8 cellular contexts compared by ENCODE assay signal in genomic region chr1:43932786-43933385, GRCh38. TPM values are rescaled to one million over a fixed set of nuclear protein-coding genes. Genes with fewer than 3 reads are reported as not detected.
DNase-seq lines count a peak whose midpoint lies in the region; ATAC-seq and TF ChIP-seq lines count a peak whose summit lies in the region.

No MANE protein-coding gene starts in this region.

- H3K27ac Mint-ChIP-seq in chondrocyte (ENCODE audit: unreplicated experiment), result peak overlapping the region; percentile 42
- no peak overlapping the region for H3K27ac Mint-ChIP-seq in naive thymus-derived CD4-positive, alpha-beta T cell
- H3K27ac Mint-ChIP-seq in natural killer cell treated with Interleukin-12 subunit alpha and Interleukin-12 subunit beta and Interleukin-15 and Interleukin-18, amount 100 ng/mL, for 72 hours, result no peak overlapping the region

- H3K36me3 ChIP-seq in BJ (ENCODE audit: control insufficient read depth, insufficient read depth, low read length) (peaks cover 2% of the 10 kb centered on the region), MG63 (peaks cover 8% of the 10 kb centered on the region; the same call in 1 of the 2 replicates)
- H3K36me3 ChIP-seq in naive thymus-derived CD4-positive, alpha-beta T cell (ENCODE audit: control insufficient read depth in 2 of 3, insufficient read depth in 3 of 3, low read length in 3 of 3), result no peaks in the 10 kb centered on the region

- CTCF ChIA-PET in BJ (lab: Yijun Ruan, JAX), result interaction anchor here (0.6 to 8.7 kb wide), 10 partner anchors 8 to 179 kb away, joined by 3 to 365 read pairs (median 26); no protein-coding TSS in a partner anchor
- CTCF ChIA-PET in naive thymus-derived CD4-positive, alpha-beta T cell (lab: Charles Lee), result interaction anchor here (0.7 to 3.8 kb wide), 3 partner anchors 14 to 238 kb away, joined by 5 to 50 read pairs (median 17); partner anchors contain the start of gene IPO13

- peaks cover 5% of the 10 kb centered on the region for H3K36me3 Mint-ChIP-seq in chondrocyte (ENCODE audit: low read depth)
- peaks cover 0 to 4% (median 0%) of the 10 kb centered on the region in 5 donors for H3K36me3 Mint-ChIP-seq in naive thymus-derived CD4-positive, alpha-beta T cell
- H3K36me3 Mint-ChIP-seq in natural killer cell treated with Interleukin-12 subunit alpha and Interleukin-12 subunit beta and Interleukin-15 and Interleukin-18, amount 100 ng/mL, for 72 hours, result no peaks in the 10 kb centered on the region

- peaks cover 0 to 9% of the 10 kb centered on the region in 2 donors for H3K4me1 ChIP-seq in naive thymus-derived CD4-positive, alpha-beta T cell (ENCODE audit: control insufficient read depth in 2 of 2, insufficient read depth in 2 of 2, low read length in 2 of 2)

- DNase-seq in BJ (ENCODE audit: low read depth) (no peak), MG63 (peak; percentile 27), chondrocyte (ENCODE audit: low spot score) (no peak), OCI-M2 (lab: John Stamatoyannopoulos, UW; ENCODE audit: unreplicated experiment) (no peak), RPMI8226 (no peak)
- no peak for DNase-seq in naive thymus-derived CD4-positive, alpha-beta T cell
- no peak for DNase-seq in natural killer cell treated with Interleukin-12 subunit alpha and Interleukin-12 subunit beta and Interleukin-15 and Interleukin-18, amount 100 ng/mL, for 72 hours (ENCODE audit: low spot score)

- H3K4me3 Mint-ChIP-seq in chondrocyte (ENCODE audit: unreplicated experiment), result peak overlapping the region; percentile 61
- peak overlapping the region in 8 of 10 donors; percentile 13 to 70 (median 30) for H3K4me3 Mint-ChIP-seq in naive thymus-derived CD4-positive, alpha-beta T cell
- H3K4me3 Mint-ChIP-seq in natural killer cell treated with Interleukin-12 subunit alpha and Interleukin-12 subunit beta and Interleukin-15 and Interleukin-18, amount 100 ng/mL, for 72 hours, result no peak overlapping the region

- H3K27ac ChIP-seq in naive thymus-derived CD4-positive, alpha-beta T cell (ENCODE audit: low read depth, low read length), result no peak overlapping the region

- H3K9me3 Mint-ChIP-seq in chondrocyte (ENCODE audit: low read depth), result peaks cover 3% of the 10 kb centered on the region
- H3K9me3 Mint-ChIP-seq in naive thymus-derived CD4-positive, alpha-beta T cell, result no peaks in the 10 kb centered on the region
- H3K9me3 Mint-ChIP-seq in natural killer cell treated with Interleukin-12 subunit alpha and Interleukin-12 subunit beta and Interleukin-15 and Interleukin-18, amount 100 ng/mL, for 72 hours, result no peaks in the 10 kb centered on the region

- intact Hi-C loops in naive thymus-derived CD4-positive, alpha-beta T cell (cut with micrococcal nuclease), result loop anchor here in 1 of 2 donors (10.0 kb wide), 1 partner anchor 708 kb away; no protein-coding TSS in a partner anchor

- POLR2A ChIA-PET in BJ (lab: Charles Lee), result no interaction called here
- POLR2A ChIA-PET in naive thymus-derived CD4-positive, alpha-beta T cell (lab: Charles Lee), result no interaction called here

- H3K27me3 Mint-ChIP-seq in chondrocyte (ENCODE audit: low read depth), result no peaks in the 10 kb centered on the region
- peaks cover 21 to 29% (median 26%) of the 10 kb centered on the region in 5 donors for H3K27me3 Mint-ChIP-seq in naive thymus-derived CD4-positive, alpha-beta T cell
- peaks cover 9 to 20% of the 10 kb centered on the region in 2 donors for H3K27me3 Mint-ChIP-seq in natural killer cell treated with Interleukin-12 subunit alpha and Interleukin-12 subunit beta and Interleukin-15 and Interleukin-18, amount 100 ng/mL, for 72 hours

- TF ChIP-seq CTCF in BJ (IDR thresholded peaks at IDR 0.05; ENCODE audit: insufficient read depth, low read depth, low read length) (no peak), chondrocyte (IDR thresholded peaks at IDR 0.05) (no peak)

- H3K27me3 ChIP-seq in BJ (ENCODE audit: control insufficient read depth, insufficient read depth, low read length) (no peaks in the 10 kb centered on the region), MG63 (no peaks in the 10 kb centered on the region)
- H3K27me3 ChIP-seq in naive thymus-derived CD4-positive, alpha-beta T cell (ENCODE audit: control insufficient read depth in 2 of 2, insufficient read depth in 2 of 2, low read length in 2 of 2), result peaks cover 9 to 19% of the 10 kb centered on the region in 2 donors

- H3K9me3 ChIP-seq in MG63, result no peaks in the 10 kb centered on the region
- no peaks in the 10 kb centered on the region for H3K9me3 ChIP-seq in naive thymus-derived CD4-positive, alpha-beta T cell (ENCODE audit: control insufficient read depth in 2 of 3, low read length in 3 of 3)

- ATAC-seq in naive thymus-derived CD4-positive, alpha-beta T cell, result no peak
- ATAC-seq in HG03175 (IDR thresholded peaks at IDR 0.05; ENCODE audit: unreplicated experiment), result no peak
- no peak for ATAC-seq in natural killer cell treated with Interleukin-12 subunit alpha and Interleukin-12 subunit beta and Interleukin-15 and Interleukin-18, amount 100 ng/mL, for 72 hours

- peak overlapping the region; percentile 39 for H3K4me3 ChIP-seq in BJ (ENCODE audit: low read depth, low read length)
- H3K4me3 ChIP-seq in MG63, result no peak overlapping the region
- no peak overlapping the region for H3K4me3 ChIP-seq in naive thymus-derived CD4-positive, alpha-beta T cell (ENCODE audit: low read length)

- peaks cover 20% of the 10 kb centered on the region for H3K4me1 Mint-ChIP-seq in chondrocyte (ENCODE audit: low read depth)
- peaks cover 10 to 23% (median 14%) of the 10 kb centered on the region in 7 donors for H3K4me1 Mint-ChIP-seq in naive thymus-derived CD4-positive, alpha-beta T cell
- H3K4me1 Mint-ChIP-seq in natural killer cell treated with Interleukin-12 subunit alpha and Interleukin-12 subunit beta and Interleukin-15 and Interleukin-18, amount 100 ng/mL, for 72 hours (ENCODE audit: low read depth in 2 of 2), result peaks cover 0 to 15% of the 10 kb centered on the region in 2 donors

RNA-seq across cellular contexts. Expression of gene ARTN, which starts 0.7 kb away (rescaled TPM):
- polyA plus RNA-seq in BJ (2011; rRNA removed), result 0.17 and 0.39 TPM in 2 replicates
- 0.85 and 1.2 TPM in 2 replicates for polyA minus RNA-seq in BJ (2011; rRNA and poly(A)+ RNA removed)
- not detected in 2 replicates for total RNA-seq in MG63 (2014; rRNA removed; shearing (Covaris generic); ENCODE audit: low replicate concordance)
- 0.50 to 1.6 TPM (median 0.69 TPM) in 3 replicates for total RNA-seq in chondrocyte
- total RNA-seq in naive thymus-derived CD4-positive, alpha-beta T cell, result 1 to 10 TPM in 1 of 5 experiments, under 1 TPM in 4; 0.51 to 2.2 (median 0.68) TPM
- polyA plus RNA-seq in naive thymus-derived CD4-positive, alpha-beta T cell, result not detected
- 1 to 10 TPM in 1 of 2 donors, not detected in 1; 1.2 TPM for total RNA-seq in natural killer cell treated with Interleukin-12 subunit alpha and Interleukin-12 subunit beta and Interleukin-15 and Interleukin-18, amount 100 ng/mL, for 72 hours

RNA-seq across cellular contexts. Expression of gene IPO13, which starts 13.9 kb away (rescaled TPM):
- 13.4 and 24.8 TPM in 2 replicates for polyA plus RNA-seq in BJ (2011; rRNA removed)
- polyA minus RNA-seq in BJ (2011; rRNA and poly(A)+ RNA removed), result 31.0 and 37.8 TPM in 2 replicates
- 14.4 and 24.4 TPM in 2 replicates for total RNA-seq in MG63 (2014; rRNA removed; shearing (Covaris generic); ENCODE audit: low replicate concordance)
- total RNA-seq in chondrocyte, result 33.4 to 39.2 TPM (median 38.8 TPM) in 3 replicates
- 10 to 100 TPM; 10.1 to 32.3 (median 17.0) TPM for total RNA-seq in naive thymus-derived CD4-positive, alpha-beta T cell
- polyA plus RNA-seq in naive thymus-derived CD4-positive, alpha-beta T cell, result 10 to 100 TPM; 13.0 to 15.2 TPM
- total RNA-seq in natural killer cell treated with Interleukin-12 subunit alpha and Interleukin-12 subunit beta and Interleukin-15 and Interleukin-18, amount 100 ng/mL, for 72 hours, result 10 to 100 TPM; 28.4 to 43.1 TPM

RNA-seq across cellular contexts. Expression of gene DPH2, which starts 36.9 kb away (rescaled TPM):
- polyA plus RNA-seq in BJ (2011; rRNA removed), result 20.9 and 35.3 TPM in 2 replicates
- 23.8 and 42.8 TPM in 2 replicates for polyA minus RNA-seq in BJ (2011; rRNA and poly(A)+ RNA removed)
- 20.7 and 44.0 TPM in 2 replicates for total RNA-seq in MG63 (2014; rRNA removed; shearing (Covaris generic); ENCODE audit: low replicate concordance)
- 22.2 to 27.3 TPM (median 22.4 TPM) in 3 replicates for total RNA-seq in chondrocyte
- 10 to 100 TPM; 21.3 to 40.1 (median 29.4) TPM for total RNA-seq in naive thymus-derived CD4-positive, alpha-beta T cell
- polyA plus RNA-seq in naive thymus-derived CD4-positive, alpha-beta T cell, result 10 to 100 TPM; 29.4 to 40.9 TPM
- total RNA-seq in natural killer cell treated with Interleukin-12 subunit alpha and Interleukin-12 subunit beta and Interleukin-15 and Interleukin-18, amount 100 ng/mL, for 72 hours, result 10 to 100 TPM; 37.4 to 93.8 TPM

RNA-seq across cellular contexts. Expression of gene ATP6V0B, which starts 41.9 kb away (rescaled TPM):
- polyA plus RNA-seq in BJ (2011; rRNA removed), result 135 and 186 TPM in 2 replicates
- polyA minus RNA-seq in BJ (2011; rRNA and poly(A)+ RNA removed), result 53.8 and 80.8 TPM in 2 replicates
- total RNA-seq in MG63 (2014; rRNA removed; shearing (Covaris generic); ENCODE audit: low replicate concordance), result 124 and 126 TPM in 2 replicates
- total RNA-seq in chondrocyte, result 112 to 123 TPM (median 122 TPM) in 3 replicates
- total RNA-seq in naive thymus-derived CD4-positive, alpha-beta T cell, result 100 to 1,000 TPM in 2 of 5 experiments, 10 to 100 TPM in 3; 47.3 to 152 (median 69.3) TPM
- 100 to 1,000 TPM; 147 to 166 TPM for polyA plus RNA-seq in naive thymus-derived CD4-positive, alpha-beta T cell
- 100 to 1,000 TPM; 161 to 203 TPM for total RNA-seq in natural killer cell treated with Interleukin-12 subunit alpha and Interleukin-12 subunit beta and Interleukin-15 and Interleukin-18, amount 100 ng/mL, for 72 hours

RNA-seq across cellular contexts. Expression of gene B4GALT2, which starts 46.1 kb away (rescaled TPM):
- 60.2 and 82.2 TPM in 2 replicates for polyA plus RNA-seq in BJ (2011; rRNA removed)
- polyA minus RNA-seq in BJ (2011; rRNA and poly(A)+ RNA removed), result 53.3 and 71.8 TPM in 2 replicates
- total RNA-seq in MG63 (2014; rRNA removed; shearing (Covaris generic); ENCODE audit: low replicate concordance), result 62.1 and 95.8 TPM in 2 replicates
- total RNA-seq in chondrocyte, result 94.8 to 109 TPM (median 99.4 TPM) in 3 replicates
- total RNA-seq in naive thymus-derived CD4-positive, alpha-beta T cell, result 10 to 100 TPM in 1 of 5 experiments, 1 to 10 TPM in 2, under 1 TPM in 2; 0.49 to 16.9 (median 1.6) TPM
- polyA plus RNA-seq in naive thymus-derived CD4-positive, alpha-beta T cell, result not detected
- total RNA-seq in natural killer cell treated with Interleukin-12 subunit alpha and Interleukin-12 subunit beta and Interleukin-15 and Interleukin-18, amount 100 ng/mL, for 72 hours, result 10 to 100 TPM; 12.8 to 48.6 TPM
